Comparison of ENCODE assay signal across 5 cellular contexts in the genomic region with DNA sequence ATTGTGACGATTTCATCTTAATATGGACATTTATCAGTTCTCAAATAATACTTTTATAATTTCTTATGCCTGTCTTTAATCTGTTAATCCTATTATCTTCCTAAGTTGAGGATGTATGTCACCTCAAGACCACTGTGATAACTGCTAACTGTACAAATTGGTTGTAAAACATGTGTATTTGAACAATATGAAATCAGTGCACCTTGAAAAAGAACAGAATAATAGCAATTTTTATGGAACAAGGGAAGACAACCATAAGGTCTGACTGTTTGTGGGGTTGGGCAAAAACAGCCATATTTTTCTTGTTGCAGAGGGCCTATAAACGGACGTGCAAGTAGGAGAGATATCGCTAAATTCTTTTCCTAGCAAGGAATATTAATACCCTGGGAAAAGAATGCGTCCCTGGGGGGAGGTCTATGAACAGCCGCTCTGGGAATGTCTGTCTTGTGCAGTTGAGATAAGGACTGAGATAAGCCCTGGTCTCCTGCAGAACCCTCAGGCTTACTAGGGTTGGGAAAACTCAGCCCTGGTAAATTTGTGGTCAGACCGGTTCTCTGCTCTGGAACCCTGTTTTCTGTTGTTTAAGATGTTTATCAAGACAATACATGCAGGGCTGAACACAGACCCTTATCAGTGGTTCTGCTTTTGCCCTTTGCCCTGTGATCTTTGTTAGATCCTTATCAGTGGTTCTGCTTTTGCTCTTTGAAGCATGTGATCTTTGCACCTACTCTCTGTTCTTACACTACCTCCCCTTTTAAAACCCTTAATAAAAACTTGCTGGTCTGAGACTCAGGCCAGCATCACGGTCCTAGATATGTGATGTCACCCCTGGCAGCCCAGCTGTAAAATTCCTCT. TPM values are rescaled to one million over a fixed set of nuclear protein-coding genes. Genes with fewer than 3 reads are reported as not detected.
"Had no signal": no experiment of that assay in that cellular context is flagged by ENCODE, and none has a peak within 500 bp of the region (broad histone marks: within the 10 kb centered on the region; RNA-seq: fewer than 3 reads in every experiment).

No MANE protein-coding gene starts in this region.

RNA-seq across cellular contexts. Expression of gene PRG4, which starts 52.0 kb away (rescaled TPM):
- total RNA-seq: cerebellum; epithelial cell of proximal tubule; fibroblast of lung; lung microvascular endothelial cell; natural killer cell treated with Interleukin-12 subunit alpha and Interleukin-12 subunit beta and Interleukin-15 and Interleukin-18, amount 100 ng/mL, for 72 hours had no signal
